8 cellular contexts compared by ENCODE assay signal in genomic region chr10:124917168-124917938, GRCh38. TPM values are rescaled to one million over a fixed set of nuclear protein-coding genes. Genes with fewer than 3 reads are reported as not detected.
A peak's percentile ranks its signal among the peaks of the same experiment; 100 is the strongest.
DNase-seq lines count a peak whose midpoint lies in the region; ATAC-seq, FAIRE-seq and TF ChIP-seq lines count a peak whose summit lies in the region.

No MANE protein-coding gene starts in this region.

- TF ChIP-seq CTCF in C4-2B (conservative IDR thresholded peaks at IDR 0.05) (no peak), SU-DHL-6 (IDR thresholded peaks at IDR 0.05; ENCODE audit: insufficient read depth, low read length, poor library complexity, severe bottlenecking) (no peak), K562 (IDR thresholded peaks at IDR 0.05 in 2 of 3, conservative IDR thresholded peaks at IDR 0.05 in 1 of 3; ENCODE audit: insufficient read depth in 2 of 3, low read depth in 1 of 3, low read length in 3 of 3) (no peak)

- intact Hi-C loops in K562 (cut with micrococcal nuclease): loop anchor here (5.0 kb wide), 1 partner anchor 115 kb away; the partner anchor contains the start of gene ABRAXAS2

- CTCF ChIA-PET in K562 (lab: Yijun Ruan, JAX; ENCODE audit: low intra/inter-chr PET ratio): no interaction called here

- peak; percentile 23 for FAIRE-seq in K562 (lab: Jason Lieb, UNC)

- peaks cover 16% of the 10 kb centered on the region; the same call in 1 of the 2 replicates for H4K20me1 ChIP-seq in SU-DHL-6 (ENCODE audit: low read depth, low read length)
- H4K20me1 ChIP-seq in K562 (replicated peaks; ENCODE audit: control insufficient read depth, insufficient read depth, low read length): peaks cover 10% of the 10 kb centered on the region; the same call in 1 of the 2 replicates

- H2AFZ ChIP-seq in SU-DHL-6 (ENCODE audit: low read depth, low read length, severe bottlenecking) (peak overlapping the region; percentile 71), K562 (ENCODE audit: low read depth, low read length) (peak overlapping the region; percentile 29; the same call in 1 of the 2 replicates)

- no peaks in the 10 kb centered on the region for H3K9me1 ChIP-seq in K562 (ENCODE audit: control insufficient read depth, insufficient read depth, low read length)

- BruUV-seq in K562 (replicated peaks; lab: Mats Ljungman, UMichigan): no TSS peak

- no peaks in the 10 kb centered on the region for H3K27me3 ChIP-seq in SU-DHL-6 (ENCODE audit: low read length)
- no peaks in the 10 kb centered on the region for H3K27me3 ChIP-seq in K562 (ENCODE audit: control insufficient read depth in 2 of 2, insufficient read depth in 2 of 2, low read length in 2 of 2)
- H3K27me3 ChIP-seq in skeletal muscle satellite cell (ENCODE audit: control insufficient read depth, insufficient read depth, low read length): no peaks in the 10 kb centered on the region

- no peaks in the 10 kb centered on the region for H3K9me3 ChIP-seq in SU-DHL-6 (ENCODE audit: insufficient read depth, low read length)
- no peaks in the 10 kb centered on the region for H3K9me3 ChIP-seq in K562 (replicated peaks; ENCODE audit: control insufficient read depth, insufficient read depth, low read depth, low read length)
- no peaks in the 10 kb centered on the region for H3K9me3 ChIP-seq in skeletal muscle satellite cell (replicated peaks; ENCODE audit: low read length)

- no peaks in the 10 kb centered on the region for H3K36me3 ChIP-seq in SU-DHL-6 (ENCODE audit: low read length)
- peaks cover 8% of the 10 kb centered on the region; the same call in 1 of the 3 replicates for H3K36me3 ChIP-seq in K562 (ENCODE audit: control insufficient read depth, insufficient read depth, low read length)
- H3K36me3 ChIP-seq in skeletal muscle satellite cell (ENCODE audit: insufficient read depth, low read length): no peaks in the 10 kb centered on the region

- H3K4me3 ChIP-seq in SU-DHL-6 (ENCODE audit: insufficient read depth, low read length, poor library complexity, severe bottlenecking) (peak overlapping the region; percentile 98), K562 (peak overlapping the region; percentile 53), skeletal muscle satellite cell (ENCODE audit: low read length) (peak overlapping the region; percentile 89)

- in situ Hi-C loops in K562 (cut with MboI): loop anchor here (10.0 kb wide), 1 partner anchor 127 kb away; no protein-coding TSS in a partner anchor

- 0 out of 2 replicates have a peak, but pooled peaks cover 4% of the 10 kb centered on the region for H3F3A ChIP-seq in SU-DHL-6 (ENCODE audit: insufficient read depth)

- ATAC-seq in GM19324 (IDR thresholded peaks at IDR 0.05; ENCODE audit: low FRiP score, unreplicated experiment) (peak; percentile 30), HG03520 (IDR thresholded peaks at IDR 0.05; ENCODE audit: unreplicated experiment) (peak; percentile 23), K562 (peak; percentile 38)

- WGBS in K562 (ENCODE audit: insufficient coverage, low coverage, missing lambda C conversion rate): 0% methylated on average over 10 of the region's 81 CpGs

- peak overlapping the region; percentile 85 for H3K4me2 ChIP-seq in SU-DHL-6 (ENCODE audit: low read depth, low read length, poor library complexity, severe bottlenecking)
- H3K4me2 ChIP-seq in K562 (ENCODE audit: insufficient read depth, low read length): peak overlapping the region; percentile 88
- H3K4me2 ChIP-seq in skeletal muscle satellite cell (ENCODE audit: low read length): peak overlapping the region; percentile 82

- POLR2A ChIA-PET in K562 (lab: Yijun Ruan, JAX): interaction anchor here (0.7 to 2.4 kb wide), 5 partner anchors 9 to 308 kb away, joined by 3 to 15 read pairs (median 3); no protein-coding TSS in a partner anchor

- no peak for TF ChIP-seq RAD21 in K562 (CRISPR knock-in tag; conservative IDR thresholded peaks at IDR 0.05 in 1 of 2, IDR thresholded peaks at IDR 0.05 in 1 of 2)

- H3K9me2 ChIP-seq in SU-DHL-6 (replicated peaks; ENCODE audit: insufficient read depth, low read length): no peaks in the 10 kb centered on the region

- peak overlapping the region; percentile 83 for H3K27ac ChIP-seq in C4-2B
- peak overlapping the region; percentile 72 for H3K27ac ChIP-seq in SU-DHL-6 (ENCODE audit: low read depth, low read length)
- H3K27ac ChIP-seq in K562 (ENCODE audit: extremely low read depth, low read depth, low read length): peak overlapping the region; percentile 84

- H3K4me1 ChIP-seq in K562 (replicated peaks in 1 of 2; ENCODE audit: control insufficient read depth in 2 of 2, insufficient read depth in 2 of 2, low read length in 2 of 2) (peaks cover 8 to 25% of the 10 kb centered on the region in 2 experiments), skeletal muscle satellite cell (ENCODE audit: control insufficient read depth, insufficient read depth, low read length) (peaks cover 28% of the 10 kb centered on the region)

- H3K9ac ChIP-seq in SU-DHL-6 (ENCODE audit: low read length): peak overlapping the region; percentile 73
- peak overlapping the region; percentile 94 to 96 for H3K9ac ChIP-seq in K562 (ENCODE audit: insufficient read depth in 1 of 2, low read depth in 2 of 2, low read length in 2 of 2)
- H3K9ac ChIP-seq in skeletal muscle satellite cell (ENCODE audit: low read depth, low read length): peak overlapping the region; percentile 99

- TF ChIP-seq POLR2A in K562 (conservative IDR thresholded peaks at IDR 0.05): 0 out of 2 replicates have a peak, but pooled peaks have one; percentile 25

- TF ChIP-seq EP300 in K562 (IDR thresholded peaks at IDR 0.05; ENCODE audit: low read length): no peak

- peaks cover 49% of the 10 kb centered on the region for H3K79me2 ChIP-seq in SU-DHL-6 (ENCODE audit: insufficient read depth, low read length)
- peaks cover 61% of the 10 kb centered on the region for H3K79me2 ChIP-seq in K562 (ENCODE audit: control insufficient read depth, insufficient read depth, low read length)

- DNase-seq in K562 (ENCODE audit: extremely low read depth in 1 of 4, low spot score in 3 of 4): peak; percentile 37 to 65 (median 52)
- DNase-seq in iPS-NIHi11 (ENCODE audit: low spot score): peak; percentile 49
- no peak for DNase-seq in cerebellar nuclear complex (lab: John Stamatoyannopoulos, UW)

TF ChIP-seq in K562, 482 proteins besides CTCF, POLR2A, EP300 and RAD21 (continues in another document):
- TF ChIP-seq GABPA (tag; conservative IDR thresholded peaks at IDR 0.05; ENCODE audit: low read depth) (no peak), TRIM24 (IDR thresholded peaks at IDR 0.05) (no peak), ZBTB43 (CRISPR knock-in tag; IDR thresholded peaks at IDR 0.05) (no peak), UBTF (IDR thresholded peaks at IDR 0.05; ENCODE audit: borderline replicate concordance in 1 of 2, low read depth in 2 of 2, low read length in 2 of 2) (peak in 1 of 2 experiments; percentile 74; a peak in 1 of 4 replicates), KLF13 (tag; IDR thresholded peaks at IDR 0.05; ENCODE audit: borderline replicate concordance, low read depth) (no peak), ETV5 (CRISPR knock-in tag; IDR thresholded peaks at IDR 0.05; ENCODE audit: low read depth) (no peak), ZNF274 (IDR thresholded peaks at IDR 0.05; ENCODE audit: borderline replicate concordance, low read depth, low read length) (no peak), HNRNPK (IDR thresholded peaks at IDR 0.05; ENCODE audit: low read depth, low read length, poor library complexity, severe bottlenecking) (no peak)

RNA-seq across cellular contexts. Expression of gene ZRANB1, which starts 24.6 kb away (rescaled TPM):
- total RNA-seq in K562 (2011; cell fraction: chromatin; rRNA removed; ENCODE audit: low replicate concordance): 4.7 and 8.6 TPM in 2 replicates
- total RNA-seq in K562 (2011; cell fraction: nucleolus; rRNA removed): 2.8 and 3.8 TPM in 2 replicates
- 2.9 and 3.6 TPM in 2 replicates for total RNA-seq in K562 (2011; cell fraction: nucleoplasm; rRNA removed)
- total RNA-seq in K562 (2014; rRNA removed): 0.57 and 0.64 TPM in 2 replicates
- 1.1 and 1.2 TPM in 2 replicates for total RNA-seq in K562 (2014; rRNA removed; fragmentation: Illumina TruSeq; extraction: Trizol)
- 0.87 and 1.1 TPM in 2 replicates for total RNA-seq in K562 (2015; rRNA removed; fragmentation: Illumina TruSeq; extraction: Trizol)
- total RNA-seq in K562 (2021): 0.74 and 0.78 TPM in 2 replicates
- polyA plus RNA-seq in K562 (2011; rRNA removed): 0.89 and 0.97 TPM in 2 replicates
- polyA plus RNA-seq in K562 (2011; cell fraction: cytosol; rRNA removed): 0.21 and 0.46 TPM in 2 replicates
- 1.1 and 1.6 TPM in 2 replicates for polyA plus RNA-seq in K562 (2011; cell fraction: nucleus; rRNA removed)
- polyA plus RNA-seq in K562 (2012): 0.31 and 0.79 TPM in 2 replicates
- 0.44 and 0.59 TPM in 2 replicates for polyA plus RNA-seq in K562 (2014; fragmentation: Illumina TruSeq; extraction: Trizol)
- polyA plus RNA-seq in K562 (2014; fragmentation: Nextera tagmentation; extraction: Ambion mirVana): under 1 TPM; 0.07 TPM
- polyA plus RNA-seq in K562 (2014; rRNA removed): 0.39 and 0.52 TPM in 2 replicates
- polyA minus RNA-seq in K562 (2011; rRNA and poly(A)+ RNA removed): 2.5 and 3.6 TPM in 2 replicates
- 1.0 and 1.1 TPM in 2 replicates for polyA minus RNA-seq in K562 (2011; cell fraction: cytosol; rRNA and poly(A)+ RNA removed)
- 1.2 and 2.7 TPM in 2 replicates for polyA minus RNA-seq in K562 (2011; cell fraction: nucleus; rRNA and poly(A)+ RNA removed)
- 12.5 and 13.7 TPM in 2 replicates for total RNA-seq in skeletal muscle satellite cell (2012; rRNA removed)

Comparison
In these comparisons a context has a peak if more than half of its experiments do, and no peak if none do; other contexts are left out.
1. DNase-seq: peak in K562 (4 of 4) and iPS-NIHi11 (single experiment); none in cerebellar nuclear complex (0 of 2).
2. Peak in every context shown above with its lines, with median percentiles within 50 percentile points of each other: H3K27ac ChIP-seq, ATAC-seq, H3K4me2 ChIP-seq, H3K4me3 ChIP-seq and H3K9ac ChIP-seq.